Comparison of ENCODE assay signal across 8 cellular contexts in the genomic region with DNA sequence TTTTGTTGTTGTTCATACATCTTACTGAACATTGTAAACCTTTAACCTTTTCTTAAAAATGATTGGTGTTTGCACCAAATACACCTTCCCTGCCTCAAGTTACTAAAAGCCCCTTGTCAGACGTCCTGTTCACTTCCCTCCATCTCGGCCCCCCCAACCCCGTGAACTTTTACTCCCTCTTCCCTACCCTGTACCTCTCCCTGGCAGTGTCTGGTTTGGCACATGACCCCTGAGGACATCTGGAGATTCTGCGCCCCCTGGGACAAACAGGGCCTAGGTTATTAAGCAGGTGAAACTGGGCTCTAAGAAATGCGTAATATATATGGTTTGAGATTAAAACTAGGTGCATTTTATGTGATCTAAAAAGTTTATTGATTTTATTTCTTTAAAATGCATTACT. TPM values are rescaled to one million over a fixed set of nuclear protein-coding genes. Genes with fewer than 3 reads are reported as not detected.
DNase-seq lines count a peak whose midpoint lies in the region; ATAC-seq and TF ChIP-seq lines count a peak whose summit lies in the region.

No MANE protein-coding gene starts in this region.

- no peaks in the 10 kb centered on the region for H3K36me3 ChIP-seq in CD8-positive, alpha-beta T cell (ENCODE audit: insufficient read depth, low read length)
- peaks cover 15% of the 10 kb centered on the region; the same call in 1 of the 2 replicates for H3K36me3 ChIP-seq in OCI-LY1 (ENCODE audit: insufficient read depth, low read length)
- H3K36me3 ChIP-seq in endodermal cell (ENCODE audit: control insufficient read depth, insufficient read depth, low read length) = peaks cover 20% of the 10 kb centered on the region

- no peaks in the 10 kb centered on the region for H3K27me3 ChIP-seq in CD8-positive, alpha-beta T cell (ENCODE audit: insufficient read depth, low read length)
- H3K27me3 ChIP-seq in OCI-LY1 (ENCODE audit: insufficient read depth, low read length) = no peaks in the 10 kb centered on the region
- H3K27me3 ChIP-seq in endodermal cell (ENCODE audit: control insufficient read depth, insufficient read depth, low read length, poor library complexity, severe bottlenecking) = peaks cover 17% of the 10 kb centered on the region

- CTCF ChIA-PET in CD8-positive, alpha-beta T cell (lab: Charles Lee) = interaction anchor here (1.0 kb wide), 2 partner anchors 16 to 17 kb away, joined by 3 to 5 read pairs; no protein-coding TSS in a partner anchor

- peak overlapping the region; percentile 56 for H3K27ac ChIP-seq in CD8-positive, alpha-beta T cell (ENCODE audit: low read depth, low read length)
- H3K27ac ChIP-seq in OCI-LY1 (ENCODE audit: low read depth, low read length, poor library complexity, severe bottlenecking) = peak overlapping the region; percentile 61
- no peak overlapping the region for H3K27ac ChIP-seq in endodermal cell (ENCODE audit: low read depth, low read length)

- no peaks in the 10 kb centered on the region for H3K9me3 Mint-ChIP-seq in CD8-positive, alpha-beta T cell
- H3K9me3 Mint-ChIP-seq in endodermal cell (no peaks in the 10 kb centered on the region), osteocyte (ENCODE audit: unreplicated experiment) (no peaks in the 10 kb centered on the region)

- peaks cover 56% of the 10 kb centered on the region for H3K4me1 ChIP-seq in CD8-positive, alpha-beta T cell (ENCODE audit: insufficient read depth, low read length)
- H3K4me1 ChIP-seq in OCI-LY1 (ENCODE audit: insufficient read depth, low read length, severe bottlenecking) = peaks cover 57% of the 10 kb centered on the region
- peaks cover 2% of the 10 kb centered on the region for H3K4me1 ChIP-seq in endodermal cell (ENCODE audit: control insufficient read depth, insufficient read depth, low read length)

- DNase-seq in CD8-positive, alpha-beta T cell = no peak
- peak; percentile 46 for DNase-seq in endodermal cell
- DNase-seq in osteocyte (ENCODE audit: extremely low spot score, unreplicated experiment) = no peak
- no peak for DNase-seq in NCI-H2107 treated with DMSO at 0.1 percent for 48 hours (lab: John Stamatoyannopoulos, UW; ENCODE audit: unreplicated experiment)
- no peak for DNase-seq in islet precursor cell
- DNase-seq in LoVo (ENCODE audit: low spot score) = no peak

- 37 to 46% methylated on average over 3 to 5 of the region's 5 CpGs for WGBS in endodermal cell (ENCODE audit: insufficient coverage in 1 of 2, insufficient read length in 1 of 2), 2 experiments

- peak overlapping the region; percentile 96 for H3K4me2 ChIP-seq in OCI-LY1 (ENCODE audit: low read length)

- H3K4me1 Mint-ChIP-seq in CD8-positive, alpha-beta T cell (ENCODE audit: low read depth) = peaks cover 53% of the 10 kb centered on the region
- peaks cover 28% of the 10 kb centered on the region for H3K4me1 Mint-ChIP-seq in endodermal cell
- H3K4me1 Mint-ChIP-seq in osteocyte (ENCODE audit: unreplicated experiment) = peaks cover 27% of the 10 kb centered on the region

- no peaks in the 10 kb centered on the region for H3K9me2 ChIP-seq in OCI-LY1 (ENCODE audit: low read depth, low read length)

- intact Hi-C loops in CD8-positive, alpha-beta T cell (cut with DNase I, micrococcal nuclease) = loop anchor here (5.0 to 10.0 kb wide), 8 partner anchors 40 to 1790 kb away; a partner anchor contains a TSS

- H4K20me1 ChIP-seq in OCI-LY1 (ENCODE audit: insufficient read depth, low read length) = no peaks in the 10 kb centered on the region

- no peaks in the 10 kb centered on the region for H3K9me3 ChIP-seq in CD8-positive, alpha-beta T cell (ENCODE audit: low read length)
- H3K9me3 ChIP-seq in OCI-LY1 (ENCODE audit: low read length) (no peaks in the 10 kb centered on the region), endodermal cell (ENCODE audit: control insufficient read depth, low read length) (no peaks in the 10 kb centered on the region)

- peak overlapping the region; percentile 40 for H3K4me3 ChIP-seq in CD8-positive, alpha-beta T cell (ENCODE audit: low read depth, low read length)
- H3K4me3 ChIP-seq in OCI-LY1 (ENCODE audit: low read depth, low read length, poor library complexity, severe bottlenecking) (peak overlapping the region; percentile 87), endodermal cell (ENCODE audit: low read length) (peak overlapping the region; percentile 98)

- no peak overlapping the region for H2AFZ ChIP-seq in OCI-LY1 (ENCODE audit: low read length)

- H3K9ac ChIP-seq in OCI-LY1 (ENCODE audit: low read length) = peak overlapping the region; percentile 69
- peak overlapping the region; percentile 76 for H3K9ac ChIP-seq in endodermal cell (ENCODE audit: extremely low read depth, low read length, poor library complexity, severe bottlenecking)

- POLR2A ChIA-PET in CD8-positive, alpha-beta T cell (lab: Charles Lee) = no interaction called here

- H3K27ac Mint-ChIP-seq in CD8-positive, alpha-beta T cell = peak overlapping the region; percentile 88
- H3K27ac Mint-ChIP-seq in endodermal cell = peak overlapping the region; percentile 85
- H3K27ac Mint-ChIP-seq in osteocyte (ENCODE audit: unreplicated experiment) = peak overlapping the region; percentile 75

- H3F3A ChIP-seq in OCI-LY1 (ENCODE audit: insufficient read depth, low read length) = no peaks in the 10 kb centered on the region

- no peaks in the 10 kb centered on the region for H3K27me3 Mint-ChIP-seq in CD8-positive, alpha-beta T cell (ENCODE audit: low read depth)
- H3K27me3 Mint-ChIP-seq in endodermal cell (ENCODE audit: insufficient read depth) (peaks cover 12% of the 10 kb centered on the region), osteocyte (ENCODE audit: unreplicated experiment) (peaks cover 15% of the 10 kb centered on the region)

- peaks cover 48% of the 10 kb centered on the region for H3K79me2 ChIP-seq in OCI-LY1 (ENCODE audit: insufficient read depth, low read length)

- peaks cover 21% of the 10 kb centered on the region for H3K36me3 Mint-ChIP-seq in CD8-positive, alpha-beta T cell
- H3K36me3 Mint-ChIP-seq in endodermal cell (ENCODE audit: low read depth) (peaks cover 12% of the 10 kb centered on the region), osteocyte (ENCODE audit: unreplicated experiment) (peaks cover 4% of the 10 kb centered on the region)

- peak overlapping the region; percentile 86 for H3K4me3 Mint-ChIP-seq in CD8-positive, alpha-beta T cell
- H3K4me3 Mint-ChIP-seq in endodermal cell (peak overlapping the region; percentile 82), osteocyte (ENCODE audit: unreplicated experiment) (peak overlapping the region; percentile 83)

- no peak for TF ChIP-seq CTCF in CD8-positive, alpha-beta T cell (IDR thresholded peaks at IDR 0.05)
- no peak for TF ChIP-seq CTCF in OCI-LY1 (IDR thresholded peaks at IDR 0.05; ENCODE audit: low read length)
- no peak for TF ChIP-seq CTCF in endodermal cell (conservative IDR thresholded peaks at IDR 0.05)
- no peak for TF ChIP-seq CTCF in osteocyte (IDR thresholded peaks at IDR 0.05)

- ATAC-seq in CD8-positive, alpha-beta T cell = no peak
- no peak for ATAC-seq in GM19452 (IDR thresholded peaks at IDR 0.05; ENCODE audit: unreplicated experiment)

RNA-seq across cellular contexts. Expression of a gene that starts 1.4 kb away (rescaled TPM):
- total RNA-seq in CD8-positive, alpha-beta T cell = 10 to 100 TPM; 28.4 to 28.5 TPM
- total RNA-seq in endodermal cell (10 to 100 TPM; 35.5 to 37.5 TPM), osteocyte (28.9 and 29.3 TPM in 2 replicates)
- polyA plus RNA-seq in endodermal cell (2013, experiment 1 of 2) = 36.0 TPM
- 35.4 TPM for polyA plus RNA-seq in endodermal cell (2013, experiment 2 of 2)

Comparison
In these comparisons a context has a peak if more than half of its experiments do, and no peak if none do; other contexts are left out.
1. H3K4me3 ChIP-seq: peak in every context shown above with its lines; median percentile 98 in endodermal cell; 87 in OCI-LY1; 40 in CD8-positive, alpha-beta T cell.